In genomic region chr3:50611464-50612233, GRCh38 we compare ENCODE assay signal across 8 cellular contexts. TPM values are rescaled to one million over a fixed set of nuclear protein-coding genes. Genes with fewer than 3 reads are reported as not detected.
DNase-seq lines count a peak whose midpoint lies in the region; ATAC-seq and TF ChIP-seq lines count a peak whose summit lies in the region.

TSS of gene CISH (minus strand) at chr3:50611774. CDS start at chr3:50611650, 124 bp downstream.

- TF ChIP-seq POLR2A in breast epithelium (IDR thresholded peaks at IDR 0.05), result peak; percentile 79

- no peaks in the 10 kb centered on the region for H3K9me3 ChIP-seq in breast epithelium

- DNase-seq in AG04449 (ENCODE audit: low read depth, low spot score) (no peak), NCI-H2171 treated with DMSO at 0.1 percent for 48 hours (lab: John Stamatoyannopoulos, UW) (peak; percentile 93), breast epithelium (ENCODE audit: low spot score in 2 of 2) (peak; percentile 92 to 95), iPS-NIHi7 (ENCODE audit: extremely low spot score) (peak; percentile 96), smooth muscle cell of the brain vasculature (ENCODE audit: low read depth, low spot score) (peak; percentile 68)

- intact Hi-C loops in breast epithelium (cut with DNase I; ENCODE audit: low total_unique reads), result loop anchor here (2.0 to 5.0 kb wide), 2 partner anchors 39 to 776 kb away; partner anchors contain the start of gene MANF

- H3K36me3 ChIP-seq in breast epithelium, result no peaks in the 10 kb centered on the region

- H3K4me3 ChIP-seq in AG04449 (ENCODE audit: low read depth, low read length) (peak within 1 kb of the TSS; percentile 70), breast epithelium (peak within 1 kb of the TSS; percentile 61 to 95 (median 76))

- CTCF ChIA-PET in AG04449 (lab: Yijun Ruan, JAX), result interaction anchor here (1.2 to 14.8 kb wide), 9 partner anchors 10 to 489 kb away, joined by 5 to 819 read pairs (median 55); partner anchors contain the start of genes C3orf18 and HEMK1

- no peaks in the 10 kb centered on the region for H3K27me3 ChIP-seq in breast epithelium

- H3K4me1 ChIP-seq in breast epithelium, result peaks cover 15 to 35% of the 10 kb centered on the region in 2 donors

- POLR2A ChIA-PET in AG04449 (lab: Yijun Ruan, JAX), result interaction anchor here (0.5 to 2.8 kb wide), 6 partner anchors 10 to 774 kb away, joined by 3 to 19 read pairs (median 4); partner anchors contain the start of genes HEMK1 and MANF

- ATAC-seq in GM18520 (IDR thresholded peaks at IDR 0.05; ENCODE audit: unreplicated experiment) (peak; percentile 51), HG03060 (IDR thresholded peaks at IDR 0.05; ENCODE audit: low read depth, unreplicated experiment) (peak; percentile 45)

- H3K27ac ChIP-seq in VCaP, result peak within 1 kb of the TSS; percentile 78
- peak within 1 kb of the TSS; percentile 91 to 98 for H3K27ac ChIP-seq in breast epithelium

- TF ChIP-seq CTCF in AG04449 (IDR thresholded peaks at IDR 0.05; ENCODE audit: insufficient read depth, low read length, missing control alignments), result peak; percentile 71
- TF ChIP-seq CTCF in VCaP (conservative IDR thresholded peaks at IDR 0.05), result peak; percentile 62
- peak; percentile 34 to 37 (median 37) for TF ChIP-seq CTCF in breast epithelium (IDR thresholded peaks at IDR 0.05)

RNA-seq across cellular contexts. Expression of gene CISH, which starts in this region (rescaled TPM):
- total RNA-seq in breast epithelium, result 10 to 100 TPM in 2 of 3 donors, 1 to 10 TPM in 1; 5.4 to 29.6 (median 17.4) TPM
